ENCODE assay signal across 14 cellular contexts in genomic region chr1:198328458-198329032, GRCh38.
DNase-seq lines count a peak whose midpoint lies in the region; ATAC-seq lines count a peak whose summit lies in the region.
"Had no signal": no experiment of that assay in that cellular context is flagged by ENCODE, and none has a peak within 500 bp of the region (broad histone marks: within the 10 kb centered on the region; RNA-seq: fewer than 3 reads in every experiment).

No MANE protein-coding gene starts in this region.

- no peak overlapping the region for H3K4me3 ChIP-seq in CD4-positive, alpha-beta memory T cell (ENCODE audit: low read length in 2 of 2)

- H3K36me3 Mint-ChIP-seq in CD4-positive, alpha-beta memory T cell = no peaks in the 10 kb centered on the region

- peaks cover 2% of the 10 kb centered on the region in 2 donors for H3K27me3 Mint-ChIP-seq in CD4-positive, alpha-beta memory T cell
- H3K27me3 Mint-ChIP-seq: CD4-positive, alpha-beta T cell had no signal

- H3K36me3 ChIP-seq in CD4-positive, alpha-beta memory T cell (ENCODE audit: insufficient read depth, low read length) = no peaks in the 10 kb centered on the region

- no peak overlapping the region for H3K27ac ChIP-seq in substantia nigra (ENCODE audit: low read depth, low read length, poor library complexity, severe bottlenecking)
- no peak overlapping the region for H3K27ac ChIP-seq in CD4-positive, alpha-beta memory T cell (ENCODE audit: low read depth, low read length)

- ATAC-seq in GM19324 (IDR thresholded peaks at IDR 0.05; ENCODE audit: low FRiP score, unreplicated experiment) (peak; percentile 82), GM21723 (IDR thresholded peaks at IDR 0.05; ENCODE audit: unreplicated experiment) (peak; percentile 47), HG03442 (IDR thresholded peaks at IDR 0.05; ENCODE audit: unreplicated experiment) (no peak)
- ATAC-seq: Right ventricle myocardium inferior had no signal

- no peaks in the 10 kb centered on the region for H3K9me3 ChIP-seq in CD4-positive, alpha-beta memory T cell (ENCODE audit: control insufficient read depth in 1 of 2, low read length in 2 of 2)

- H3K4me1 Mint-ChIP-seq in CD4-positive, alpha-beta memory T cell = peaks cover 0 to 6% (median 2%) of the 10 kb centered on the region in 4 donors
- H3K4me1 Mint-ChIP-seq: B cell had no signal

- no peaks in the 10 kb centered on the region for H3K9me3 Mint-ChIP-seq in CD4-positive, alpha-beta memory T cell
- H3K9me3 Mint-ChIP-seq: CD4-positive, alpha-beta T cell; T-helper 1 cell treated with Interleukin-12 subunit alpha and Interleukin-12 subunit beta and Interleukin-4 antibody, amounts not matched to agents 30 μg/mL and 1 μg/mL, for 36 hours had no signal

- no peaks in the 10 kb centered on the region for H3K4me1 ChIP-seq in CD4-positive, alpha-beta memory T cell (ENCODE audit: insufficient read depth, low read length)

- POLR2A ChIA-PET in CD4-positive, alpha-beta memory T cell (lab: Charles Lee; ENCODE audit: partially characterized antibody) = no interaction called here

- DNase-seq in Kasumi-1 (lab: John Stamatoyannopoulos, UW) = peak; percentile 68 to 75
- DNase-seq in islet precursor cell = peak; percentile 56
- DNase-seq in substantia nigra (lab: John Stamatoyannopoulos, UW) = no peak
- no peak for DNase-seq in CD4-positive, alpha-beta memory T cell
- DNase-seq: CD4-positive, alpha-beta T cell; DND-41; NCI-H345; NCI-H69 had no signal

- no peak overlapping the region for H3K27ac Mint-ChIP-seq in CD4-positive, alpha-beta memory T cell
- H3K27ac Mint-ChIP-seq: B cell; CD4-positive, alpha-beta T cell; T-helper 1 cell treated with Interleukin-12 subunit alpha and Interleukin-12 subunit beta and Interleukin-4 antibody, amounts not matched to agents 30 μg/mL and 1 μg/mL, for 36 hours had no signal

- CTCF ChIA-PET in CD4-positive, alpha-beta memory T cell (lab: Charles Lee; ENCODE audit: partially characterized antibody) = no interaction called here

- no peak overlapping the region for H3K4me3 Mint-ChIP-seq in CD4-positive, alpha-beta memory T cell
- H3K4me3 Mint-ChIP-seq: B cell; CD4-positive, alpha-beta T cell; T-helper 1 cell treated with Interleukin-12 subunit alpha and Interleukin-12 subunit beta and Interleukin-4 antibody, amounts not matched to agents 30 μg/mL and 1 μg/mL, for 36 hours had no signal

- H3K27me3 ChIP-seq in CD4-positive, alpha-beta memory T cell (ENCODE audit: insufficient read depth, low read length) = no peaks in the 10 kb centered on the region

- intact Hi-C loops in CD4-positive, alpha-beta memory T cell (cut with micrococcal nuclease) = no loop called here

Comparison
In these comparisons a context has a peak if more than half of its experiments do, and no peak if none do; other contexts are left out.
1. DNase-seq: peak in Kasumi-1 (2 of 2) and islet precursor cell (single experiment); none in substantia nigra (0 of 49) and CD4-positive, alpha-beta memory T cell (0 of 5).